In the genomic region with DNA sequence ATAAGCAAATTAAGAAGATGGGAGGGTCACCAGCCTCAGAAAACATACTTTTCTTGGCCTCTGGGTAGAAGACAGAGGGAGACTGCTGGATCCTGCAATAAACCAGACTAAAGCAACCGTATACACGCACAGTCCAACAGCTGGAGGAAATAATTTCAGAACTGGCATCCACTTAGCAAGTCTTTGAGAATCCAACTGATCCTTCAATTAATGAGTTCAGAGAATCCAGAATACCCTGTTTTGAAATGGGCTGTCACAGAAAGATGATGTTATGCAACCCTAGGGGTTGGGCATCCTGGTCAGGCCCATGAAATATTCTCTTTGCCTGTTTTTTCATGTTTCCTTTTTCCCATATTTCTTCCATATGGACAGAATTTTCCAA, we compare ENCODE assay signal across 18 cellular contexts.
A peak's percentile ranks its signal among the peaks of the same experiment; 100 is the strongest.
DNase-seq lines count a peak whose midpoint lies in the region; ATAC-seq and TF ChIP-seq lines count a peak whose summit lies in the region.
"Had no signal": no experiment of that assay in that cellular context is flagged by ENCODE, and none has a peak within 500 bp of the region (broad histone marks: within the 10 kb centered on the region; RNA-seq: fewer than 3 reads in every experiment).

No MANE protein-coding gene starts in this region.

- no peak for TF ChIP-seq POLR2A in stomach (IDR thresholded peaks at IDR 0.05)

- no peak overlapping the region for H3K56ac ChIP-seq in H9 (ENCODE audit: insufficient read length, low read depth, low read length)

- H3K27ac ChIP-seq in H9 (ENCODE audit: insufficient read length, low read depth, low read length) = no peak overlapping the region
- H3K27ac ChIP-seq in mucosa of rectum (ENCODE audit: low read depth in 2 of 2, low read length in 2 of 2) = peak overlapping the region; percentile 91 to 93
- peak overlapping the region; percentile 69 to 86 (median 81) for H3K27ac ChIP-seq in stomach
- H3K27ac ChIP-seq: adrenal gland, KMS-11, parathyroid adenoma, vagina had no signal

- peak overlapping the region in 1 of 3 experiments; percentile 96; a peak in 2 of 7 replicates for H3K27ac Mint-ChIP-seq in H9
- no peak overlapping the region for H3K27ac Mint-ChIP-seq in activated CD4-positive, alpha-beta T cell treated with anti-CD3 and anti-CD28 coated beads for 36 hours

- H3K27me3 ChIP-seq in H9 (ENCODE audit: insufficient read depth, low read length) = no peaks in the 10 kb centered on the region
- H3K27me3 ChIP-seq in mucosa of rectum (ENCODE audit: control insufficient read depth in 2 of 2, insufficient read depth in 2 of 2, low read length in 2 of 2) = no peaks in the 10 kb centered on the region
- H3K27me3 ChIP-seq in stomach = no peaks in the 10 kb centered on the region
- H3K27me3 ChIP-seq: adrenal gland, vagina had no signal

- no peak overlapping the region for H3K4ac ChIP-seq in H9 (ENCODE audit: low read depth, low read length)

- WGBS in H9 (ENCODE audit: extremely low coverage, insufficient read length, low lambda C conversion rate) = no CpG with 5 or more reads among the region's 2 CpGs
- 43 to 65% (median 52%) methylated on average over 2 of the region's 2 CpGs for WGBS in stomach, 5 donors

- no peaks in the 10 kb centered on the region for H3K9me3 ChIP-seq in H9 (ENCODE audit: control insufficient read depth, low read depth, low read length)
- H3K9me3 ChIP-seq in mucosa of rectum (ENCODE audit: control insufficient read depth in 2 of 2, low read length in 2 of 2) = no peaks in the 10 kb centered on the region
- H3K9me3 ChIP-seq in stomach = no peaks in the 10 kb centered on the region
- H3K9me3 ChIP-seq: adrenal gland, vagina had no signal

- H2BK5ac ChIP-seq in H9 (ENCODE audit: insufficient read length, low read length) = no peak overlapping the region

- H3K4me1 Mint-ChIP-seq in H9 = peaks cover 50 to 55% of the 10 kb centered on the region in 2 experiments
- H3K4me1 Mint-ChIP-seq in activated CD4-positive, alpha-beta T cell treated with anti-CD3 and anti-CD28 coated beads for 36 hours = no peaks in the 10 kb centered on the region

- no peak for ATAC-seq in GM21360 (IDR thresholded peaks at IDR 0.05; ENCODE audit: unreplicated experiment)
- ATAC-seq in omental fat pad (ENCODE audit: low FRiP score) = no peak
- no peak for ATAC-seq in activated CD4-positive, alpha-beta T cell treated with anti-CD3 and anti-CD28 coated beads for 36 hours
- ATAC-seq: activated CD4-positive, CD25-positive, alpha-beta regulatory T cell treated with anti-CD3 and anti-CD28 coated beads, Interleukin-2, amount 50 U/mL, for 24 hours; sciatic nerve had no signal

- H2AFZ ChIP-seq in H9 (ENCODE audit: low read length) = no peak overlapping the region
- H2AFZ ChIP-seq: parathyroid adenoma had no signal

- TF ChIP-seq CTCF in H9 (conservative IDR thresholded peaks at IDR 0.05) = no peak
- TF ChIP-seq CTCF in epithelial cell of esophagus (IDR thresholded peaks at IDR 0.05; ENCODE audit: insufficient read depth, low read depth, low read length, missing control alignments) = no peak
- no peak for TF ChIP-seq CTCF in stomach (IDR thresholded peaks at IDR 0.05)
- TF ChIP-seq CTCF in omental fat pad (IDR thresholded peaks at IDR 0.05) = no peak

- H3K9ac ChIP-seq in H9 (ENCODE audit: extremely low read depth, insufficient read length, low read length) (no peak overlapping the region), mucosa of rectum (ENCODE audit: low read depth in 1 of 2, low read length in 2 of 2) (peak overlapping the region; percentile 52)
- H3K9ac ChIP-seq: KMS-11, parathyroid adenoma had no signal

- H4K20me1 ChIP-seq in H9 (ENCODE audit: control insufficient read depth, insufficient read depth, insufficient read length) = no peaks in the 10 kb centered on the region

- no peak overlapping the region for H2BK20ac ChIP-seq in H9 (ENCODE audit: low read depth, low read length, poor library complexity, severe bottlenecking)

- peaks cover 3% of the 10 kb centered on the region for H3K27me3 Mint-ChIP-seq in H9 (ENCODE audit: low read depth)
- H3K27me3 Mint-ChIP-seq in activated CD4-positive, alpha-beta T cell treated with anti-CD3 and anti-CD28 coated beads for 36 hours = peaks cover 12% of the 10 kb centered on the region

- no peak overlapping the region for H4K8ac ChIP-seq in H9 (replicated peaks; ENCODE audit: insufficient read length, low read depth, low read length)

- no peaks in the 10 kb centered on the region; a peak in 1 of 5 replicates for H3K9me3 Mint-ChIP-seq in H9
- H3K9me3 Mint-ChIP-seq in activated CD4-positive, alpha-beta T cell treated with anti-CD3 and anti-CD28 coated beads for 36 hours (ENCODE audit: low read depth) = no peaks in the 10 kb centered on the region

- H3T11ph ChIP-seq in H9 (ENCODE audit: low read length) = no peak overlapping the region

- H3K4me3 ChIP-seq in epithelial cell of esophagus (ENCODE audit: low read length) (no peak overlapping the region), mucosa of rectum (ENCODE audit: low read length in 2 of 2) (no peak overlapping the region), stomach (no peak overlapping the region)
- H3K4me3 ChIP-seq: adrenal gland, vagina had no signal

- peak overlapping the region; percentile 25 for H3K4me2 ChIP-seq in H9 (ENCODE audit: insufficient read depth, insufficient read length, low read length)
- H3K4me2 ChIP-seq: KMS-11 had no signal

- H3K36me3 Mint-ChIP-seq in H9 (ENCODE audit: insufficient read depth in 1 of 3, low read depth in 3 of 3) = no peaks in the 10 kb centered on the region
- H3K36me3 Mint-ChIP-seq in activated CD4-positive, alpha-beta T cell treated with anti-CD3 and anti-CD28 coated beads for 36 hours (ENCODE audit: low read depth) = no peaks in the 10 kb centered on the region

- no peak for TF ChIP-seq EP300 in stomach (IDR thresholded peaks at IDR 0.05)

- no peak overlapping the region for H2AK5ac ChIP-seq in H9 (ENCODE audit: insufficient read length, low read length)

- intact Hi-C loops in stomach (cut with DNase I; ENCODE audit: low total_unique reads) = no loop called here
- intact Hi-C loops in activated CD4-positive, alpha-beta T cell treated with anti-CD3 and anti-CD28 coated beads for 36 hours (cut with DNase I, micrococcal nuclease) = no loop called here

- no peaks in the 10 kb centered on the region for H3K36me3 ChIP-seq in mucosa of rectum (ENCODE audit: control insufficient read depth in 2 of 2, insufficient read depth in 2 of 2, low read length in 2 of 2)
- H3K36me3 ChIP-seq in stomach = no peaks in the 10 kb centered on the region
- H3K36me3 ChIP-seq: adrenal gland, vagina had no signal

- H3K14ac ChIP-seq in H9 (ENCODE audit: insufficient read depth, low read length) = no peak overlapping the region

- H3K79me2 ChIP-seq in H9 (ENCODE audit: insufficient read depth, low read length) = no peaks in the 10 kb centered on the region
- H3K79me2 ChIP-seq: parathyroid adenoma had no signal

- no peak overlapping the region for H2BK12ac ChIP-seq in H9 (ENCODE audit: insufficient read length, low read depth, low read length)

- H3K23me2 ChIP-seq in H9 (ENCODE audit: insufficient read length, low read depth, low read length, poor library complexity, severe bottlenecking) = no peaks in the 10 kb centered on the region

- H3K4me1 ChIP-seq in H9 (ENCODE audit: insufficient read depth, low read length) (peaks cover 4% of the 10 kb centered on the region; the same call in 1 of the 2 replicates), mucosa of rectum (ENCODE audit: control insufficient read depth in 2 of 2, insufficient read depth in 2 of 2, low read length in 2 of 2) (peaks cover 26 to 40% of the 10 kb centered on the region in 2 donors), stomach (peaks cover 16 to 26% (median 19%) of the 10 kb centered on the region in 4 donors)
- H3K4me1 ChIP-seq: adrenal gland, parathyroid adenoma had no signal

- H2BK15ac ChIP-seq in H9 (ENCODE audit: low read depth, low read length) = no peak overlapping the region

- H4K5ac ChIP-seq in H9 (ENCODE audit: insufficient read length, low read depth, low read length) = no peak overlapping the region

- no peaks in the 10 kb centered on the region for H3K79me1 ChIP-seq in H9 (ENCODE audit: insufficient read depth, low read depth, low read length, poor library complexity, severe bottlenecking)

- no peak overlapping the region for H4K91ac ChIP-seq in H9 (ENCODE audit: insufficient read length, low read depth, low read length)

- H3K4me3 Mint-ChIP-seq in H9 = no peak overlapping the region
- no peak overlapping the region for H3K4me3 Mint-ChIP-seq in activated CD4-positive, alpha-beta T cell treated with anti-CD3 and anti-CD28 coated beads for 36 hours

- POLR2A ChIA-PET in activated CD4-positive, alpha-beta T cell treated with anti-CD3 and anti-CD28 coated beads for 36 hours (lab: Charles Lee) = interaction anchor here (0.6 kb wide), 1 partner anchor 120 kb away, joined by 3 read pairs; no protein-coding TSS in a partner anchor

- no peak overlapping the region for H3K18ac ChIP-seq in H9 (ENCODE audit: insufficient read length, low read depth, low read length)

- CTCF ChIA-PET in activated CD4-positive, alpha-beta T cell treated with anti-CD3 and anti-CD28 coated beads for 36 hours (lab: Charles Lee) = interaction anchor here (1.0 kb wide), 1 partner anchor 21 kb away, joined by 3 read pairs; no protein-coding TSS in a partner anchor

- H2BK120ac ChIP-seq in H9 (ENCODE audit: low read depth, low read length, poor library complexity, severe bottlenecking) = no peak overlapping the region

- DNase-seq in H9 (no peak), epithelial cell of esophagus (ENCODE audit: low read depth) (peak; percentile 53), stomach (no peak), omental fat pad (ENCODE audit: low spot score) (no peak)
- no peak for DNase-seq in activated CD4-positive, alpha-beta T cell treated with anti-CD3 and anti-CD28 coated beads for 36 hours
- DNase-seq: activated T-cell treated with anti-CD3 and anti-CD28 coated beads, Interleukin-2, amount 50 U/mL, for 1 hour; adrenal gland; cortex of kidney; DMS 273 treated with DMSO at 0.1 percent for 48 hours; foreskin fibroblast; hippocampal formation had no signal

- H3K23ac ChIP-seq in H9 (ENCODE audit: insufficient read length, low read depth, low read length) = no peak overlapping the region
